Comparison of ENCODE assay signal across 8 cellular contexts in the genomic region with DNA sequence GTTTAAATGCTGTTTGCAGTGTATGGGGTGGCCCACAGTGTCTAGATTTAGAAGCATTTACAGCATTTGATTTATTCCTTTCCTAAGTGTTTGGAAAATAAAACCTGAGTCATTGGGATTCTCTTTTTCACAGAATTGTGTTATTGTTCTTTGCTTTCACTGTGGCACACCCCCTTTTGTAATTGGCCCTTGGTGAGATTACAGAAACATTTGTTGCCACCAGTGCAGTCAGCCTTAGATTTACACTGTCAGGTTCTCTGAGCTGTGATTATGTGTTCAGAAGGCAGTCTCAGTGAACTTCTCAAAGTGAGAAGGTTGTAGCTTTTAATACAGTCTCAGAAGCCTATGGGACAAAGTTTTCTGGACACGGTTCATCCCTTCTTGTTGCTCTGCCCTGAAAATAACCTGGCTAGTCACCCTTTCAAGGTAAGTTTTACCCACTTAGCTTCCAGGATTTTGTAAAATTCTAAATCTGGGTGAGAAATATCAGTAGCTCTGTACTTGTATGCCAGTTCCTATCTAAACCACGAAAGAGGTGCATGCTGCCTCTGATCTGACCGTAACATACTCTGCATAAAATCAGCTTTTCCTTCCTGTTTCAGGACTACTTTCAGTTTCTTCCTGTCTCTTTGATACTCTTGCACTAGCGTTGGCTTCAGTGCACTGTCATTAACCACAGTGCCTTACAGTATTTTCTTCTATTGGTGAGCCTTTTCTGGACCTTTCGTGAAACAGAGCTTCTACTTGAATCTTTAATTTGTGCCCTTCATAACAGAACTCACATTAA. TPM values are rescaled to one million over a fixed set of nuclear protein-coding genes. Genes with fewer than 3 reads are reported as not detected.
A peak's percentile ranks its signal among the peaks of the same experiment; 100 is the strongest.
DNase-seq lines count a peak whose midpoint lies in the region; ATAC-seq and TF ChIP-seq lines count a peak whose summit lies in the region.

No MANE protein-coding gene starts in this region.

- H3K36me3 ChIP-seq in DND-41 (ENCODE audit: insufficient read depth, low read length) = no peaks in the 10 kb centered on the region
- H3K36me3 ChIP-seq in duodenal mucosa (ENCODE audit: control insufficient read depth in 1 of 2, insufficient read depth in 2 of 2, low read length in 2 of 2) = no peaks in the 10 kb centered on the region
- no peaks in the 10 kb centered on the region for H3K36me3 ChIP-seq in mucosa of descending colon (ENCODE audit: low read depth)

- H4K20me1 ChIP-seq in DND-41 (ENCODE audit: insufficient read depth, low read length) = no peaks in the 10 kb centered on the region

- intact Hi-C loops in mucosa of descending colon (cut with DNase I, micrococcal nuclease) = no loop called here

- peak overlapping the region; percentile 25 to 57; a peak in 3 of 4 replicates for H3K4me3 ChIP-seq in DND-41 (ENCODE audit: low read depth in 1 of 2, low read length in 2 of 2)
- peak overlapping the region; percentile 72 to 76 for H3K4me3 ChIP-seq in duodenal mucosa (ENCODE audit: low read depth in 1 of 2, low read length in 2 of 2)
- H3K4me3 ChIP-seq in mucosa of descending colon = no peak overlapping the region

- H3K27ac ChIP-seq in DND-41 (ENCODE audit: low read length) (peak overlapping the region; percentile 99), duodenal mucosa (ENCODE audit: low read depth, low read length) (peak overlapping the region; percentile 49)

- peak; percentile 79 for ATAC-seq in DND-41 (ENCODE audit: insufficient read depth, low read depth)
- ATAC-seq in GM19351 (IDR thresholded peaks at IDR 0.05; ENCODE audit: unreplicated experiment) = peak; percentile 85
- ATAC-seq in HG03354 (IDR thresholded peaks at IDR 0.05; ENCODE audit: poor library complexity, severe bottlenecking, unreplicated experiment) = peak; percentile 89
- peak; percentile 97 for ATAC-seq in mucosa of descending colon

- peak overlapping the region; percentile 70 for H3K4me2 ChIP-seq in DND-41 (ENCODE audit: insufficient read depth, low read length)

- H3K9me3 ChIP-seq in DND-41 (ENCODE audit: insufficient read depth, low read length, severe bottlenecking) (no peaks in the 10 kb centered on the region), duodenal mucosa (ENCODE audit: control insufficient read depth in 1 of 2, low read length in 2 of 2) (no peaks in the 10 kb centered on the region), mucosa of descending colon (no peaks in the 10 kb centered on the region)

- peak; percentile 79 for DNase-seq in DND-41
- DNase-seq in SKM-1 treated with dmso at 0.1 percent for 144 hours (lab: John Stamatoyannopoulos, UW; ENCODE audit: unreplicated experiment) = peak; percentile 89
- peak in 1 of 3 donors; percentile 44 for DNase-seq in mucosa of descending colon
- DNase-seq in occipital lobe (lab: John Stamatoyannopoulos, UW) = no peak
- no peak for DNase-seq in NCI-H510A (lab: John Stamatoyannopoulos, UW)

- no peak overlapping the region for H2AFZ ChIP-seq in DND-41 (ENCODE audit: low read depth, low read length)

- TF ChIP-seq CTCF in DND-41 (IDR thresholded peaks at IDR 0.05; ENCODE audit: borderline replicate concordance, extremely low read depth, low read length, poor library complexity, severe bottlenecking) = no peak
- TF ChIP-seq CTCF in mucosa of descending colon (IDR thresholded peaks at IDR 0.05) = no peak

- H3K27me3 ChIP-seq in DND-41 (ENCODE audit: insufficient read depth, low read length, poor library complexity) = no peaks in the 10 kb centered on the region
- no peaks in the 10 kb centered on the region for H3K27me3 ChIP-seq in duodenal mucosa (ENCODE audit: control insufficient read depth in 1 of 2, insufficient read depth in 2 of 2, low read length in 2 of 2)

- H3K79me2 ChIP-seq in DND-41 (ENCODE audit: insufficient read depth, low read length) = peaks cover 77% of the 10 kb centered on the region

- H3K4me1 ChIP-seq in DND-41 (ENCODE audit: insufficient read depth, low read length) (peaks cover 84% of the 10 kb centered on the region), duodenal mucosa (ENCODE audit: control insufficient read depth in 1 of 2, insufficient read depth in 2 of 2, low read length in 2 of 2) (peaks cover 14 to 18% of the 10 kb centered on the region in 2 donors), mucosa of descending colon (ENCODE audit: low read depth) (peaks cover 12% of the 10 kb centered on the region)

- H3K9ac ChIP-seq in DND-41 (ENCODE audit: low read depth, low read length) = peak overlapping the region; percentile 75
- H3K9ac ChIP-seq in duodenal mucosa (ENCODE audit: low read depth in 1 of 2, low read length in 2 of 2) = peak overlapping the region; percentile 41 to 71

RNA-seq across cellular contexts. Expression of a gene that starts 12.6 kb away (rescaled TPM):
- total RNA-seq in mucosa of descending colon (10 to 100 TPM; 31.9 to 54.2 (median 46.0) TPM), occipital lobe (582 TPM)

RNA-seq across cellular contexts. Expression of a gene that starts 46.0 kb away (rescaled TPM):
- total RNA-seq in mucosa of descending colon = 10 to 100 TPM; 15.8 to 23.4 (median 20.5) TPM
- 15.0 TPM for total RNA-seq in occipital lobe

Comparison
In these comparisons a context has a peak if more than half of its experiments do, and no peak if none do; other contexts are left out.
1. DNase-seq: peak in DND-41 (single experiment) and SKM-1 treated with dmso at 0.1 percent for 144 hours (single experiment); none in occipital lobe (single experiment) and NCI-H510A (single experiment).
2. RNA of a gene that starts 12.6 kb away (total RNA-seq): 582 TPM in occipital lobe (single experiment); 31.9 to 54.2 TPM in mucosa of descending colon; every median in the first group is over 10 times any median in the second.
3. Peak in every context shown above with its lines, with median percentiles within 50 percentile points of each other: ATAC-seq.